In genomic region chr2:101754613-101755012, GRCh38 we compare ENCODE assay signal across 8 cellular contexts. TPM values are rescaled to one million over a fixed set of nuclear protein-coding genes. Genes with fewer than 3 reads are reported as not detected.
DNase-seq lines count a peak whose midpoint lies in the region; FAIRE-seq and TF ChIP-seq lines count a peak whose summit lies in the region.
"Had no signal": no experiment of that assay in that cellular context is flagged by ENCODE, and none has a peak within 500 bp of the region (broad histone marks: within the 10 kb centered on the region; RNA-seq: fewer than 3 reads in every experiment).

No MANE protein-coding gene starts in this region.

- H4K20me1 ChIP-seq in smooth muscle cell (ENCODE audit: low read depth), result peaks cover 52% of the 10 kb centered on the region

- no peak overlapping the region for H2AFZ ChIP-seq in smooth muscle cell (ENCODE audit: low read depth)

- peaks cover 22% of the 10 kb centered on the region for H3F3A ChIP-seq in smooth muscle cell (ENCODE audit: low read depth)

- H3K4me3 ChIP-seq in smooth muscle cell, result no peak overlapping the region

- intact Hi-C loops in posterior vena cava (cut with DNase I), result loop anchor here in 1 of 2 donors (10.0 kb wide), 1 partner anchor 50 kb away; no protein-coding TSS in a partner anchor

- peak overlapping the region; percentile 71 for H3K27ac ChIP-seq in smooth muscle cell (ENCODE audit: low read depth)

- H3K4me1 ChIP-seq in smooth muscle cell (ENCODE audit: low read depth), result peaks cover 27% of the 10 kb centered on the region

- WGBS in smooth muscle cell (ENCODE audit: low lambda C conversion rate), result 32% methylated on average over 2 of the region's 2 CpGs

- H3K4me2 ChIP-seq in smooth muscle cell, result peak overlapping the region; percentile 67

- H3K9me3 ChIP-seq in smooth muscle cell (replicated peaks; ENCODE audit: low read depth), result no peaks in the 10 kb centered on the region

- peaks cover 88% of the 10 kb centered on the region for H3K79me2 ChIP-seq in smooth muscle cell (ENCODE audit: low read depth)

- no peak overlapping the region for H3K9ac ChIP-seq in smooth muscle cell (ENCODE audit: low read depth)

- peak; percentile 72 for FAIRE-seq in RCC 7860 (lab: Jason Lieb, UNC)

- TF ChIP-seq CTCF in smooth muscle cell (IDR thresholded peaks at IDR 0.05; ENCODE audit: borderline replicate concordance, insufficient read depth, poor library complexity, severe bottlenecking), result no peak

- H3K36me3 ChIP-seq in smooth muscle cell (ENCODE audit: low read depth), result no peaks in the 10 kb centered on the region

- no peaks in the 10 kb centered on the region for H3K27me3 ChIP-seq in smooth muscle cell (ENCODE audit: low read depth)

- DNase-seq in GM04503 (ENCODE audit: low read depth) (peak; percentile 54), RCC 7860 (ENCODE audit: low spot score) (peak; percentile 58), fibroblast of peridontal ligament (ENCODE audit: extremely low read depth) (peak; percentile 53), smooth muscle cell (lab: John Stamatoyannopoulos, UW; ENCODE audit: unreplicated experiment) (no peak), posterior vena cava (ENCODE audit: low spot score) (no peak), NCI-H2107 treated with DMSO at 0.1 percent for 48 hours (lab: John Stamatoyannopoulos, UW; ENCODE audit: unreplicated experiment) (no peak), NCI-H2227 treated with DMSO at 0.1 percent for 48 hours (lab: John Stamatoyannopoulos, UW) (no peak)
- DNase-seq: left colon had no signal

RNA-seq across cellular contexts. Expression of gene MAP4K4, which starts 57.1 kb away (rescaled TPM):
- total RNA-seq in smooth muscle cell (90.9 and 107 TPM in 2 replicates), posterior vena cava (10 to 100 TPM; 53.5 to 75.8 TPM)
- polyA plus RNA-seq in smooth muscle cell, result 68.9 and 76.9 TPM in 2 replicates

Comparison
In these comparisons a context has a peak if more than half of its experiments do, and no peak if none do; other contexts are left out.
1. DNase-seq: peak in GM04503 (single experiment), RCC 7860 (single experiment) and fibroblast of peridontal ligament (single experiment); none in smooth muscle cell (single experiment), posterior vena cava (single experiment), NCI-H2107 treated with DMSO at 0.1 percent for 48 hours (single experiment) and NCI-H2227 treated with DMSO at 0.1 percent for 48 hours (single experiment).